ENCODE assay signal across 13 cellular contexts in the genomic region with DNA sequence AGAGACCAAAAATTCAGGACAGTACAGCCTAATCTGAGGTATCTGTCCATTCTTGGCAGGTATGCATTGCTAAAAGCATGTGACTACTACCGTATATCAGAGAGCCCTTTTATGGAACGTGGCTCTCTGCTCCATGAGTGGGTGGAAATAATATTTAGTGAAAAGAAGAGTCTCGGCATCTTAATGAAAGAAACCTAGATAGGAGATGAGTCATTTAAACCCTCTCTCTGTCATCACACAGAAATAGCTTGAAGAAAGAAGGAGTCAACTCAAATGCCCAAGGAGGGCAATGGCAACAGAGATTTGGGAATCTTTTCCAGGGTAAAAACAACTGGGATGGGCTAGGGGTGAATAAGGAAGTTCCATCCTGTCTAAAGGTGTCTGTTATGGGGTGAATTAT.
"Had no signal": no experiment of that assay in that cellular context is flagged by ENCODE, and none has a peak within 500 bp of the region (broad histone marks: within the 10 kb centered on the region; RNA-seq: fewer than 3 reads in every experiment).

No MANE protein-coding gene starts in this region.

- H3K4me1 Mint-ChIP-seq: activated naive CD4-positive, alpha-beta T cell treated with anti-CD3 and anti-CD28 coated beads, Interleukin-2, amount 10 ng/mL, durations not matched to agents 7 days and 5 days had no signal

- H3K9me3 Mint-ChIP-seq: stimulated activated memory B cell treated with anti-CD40 and anti-IgM and Interleukin-4, amounts not matched to agents 10 μg/mL and 1 μg/mL and 100 μg/mL, for 72 hours had no signal

- H3K27me3 ChIP-seq: body of pancreas, tibial nerve had no signal

- H3K4me3 Mint-ChIP-seq: activated CD8-positive, alpha-beta T cell treated with anti-CD3 and anti-CD28 coated beads, Interleukin-2, amount 10 ng/mL, durations not matched to agents 7 days and 5 days; activated naive CD4-positive, alpha-beta T cell treated with anti-CD3 and anti-CD28 coated beads, Interleukin-2, amount 10 ng/mL, durations not matched to agents 7 days and 5 days; naive thymus-derived CD4-positive, alpha-beta T cell; stimulated activated memory B cell treated with anti-CD40 and anti-IgM and Interleukin-4, amounts not matched to agents 10 μg/mL and 1 μg/mL and 100 μg/mL, for 72 hours; T-helper 2 cell treated with Interferon-gamma antibody and Interleukin-4, amounts not matched to agents 5 μg/mL and 100 μg/mL, for 36 hours had no signal

- H3K27ac ChIP-seq: body of pancreas, tibial nerve had no signal

- H3K27ac Mint-ChIP-seq: activated CD8-positive, alpha-beta T cell treated with anti-CD3 and anti-CD28 coated beads, Interleukin-2, amount 10 ng/mL, durations not matched to agents 7 days and 5 days; activated naive CD4-positive, alpha-beta T cell treated with anti-CD3 and anti-CD28 coated beads, Interleukin-2, amount 10 ng/mL, durations not matched to agents 7 days and 5 days; naive thymus-derived CD4-positive, alpha-beta T cell; stimulated activated memory B cell treated with anti-CD40 and anti-IgM and Interleukin-4, amounts not matched to agents 10 μg/mL and 1 μg/mL and 100 μg/mL, for 72 hours; T-helper 2 cell treated with Interferon-gamma antibody and Interleukin-4, amounts not matched to agents 5 μg/mL and 100 μg/mL, for 36 hours had no signal

- H3K4me3 ChIP-seq: body of pancreas, tibial nerve had no signal

- H3K27me3 Mint-ChIP-seq: activated naive CD4-positive, alpha-beta T cell treated with anti-CD3 and anti-CD28 coated beads, Interleukin-2, amount 10 ng/mL, durations not matched to agents 7 days and 5 days; naive thymus-derived CD4-positive, alpha-beta T cell; stimulated activated memory B cell treated with anti-CD40 and anti-IgM and Interleukin-4, amounts not matched to agents 10 μg/mL and 1 μg/mL and 100 μg/mL, for 72 hours had no signal

- H3K9me3 ChIP-seq: body of pancreas, tibial nerve had no signal

- DNase-seq: activated CD4-positive, alpha-beta T cell treated with anti-CD3 and anti-CD28 coated beads for 4 hours; activated CD8-positive, alpha-beta memory T cell treated with anti-CD3 and anti-CD28 coated beads, Interleukin-2, amount 50 U/mL, for 48 hours; activated CD8-positive, alpha-beta T cell treated with anti-CD3 and anti-CD28 coated beads, Interleukin-2, amount 10 ng/mL, durations not matched to agents 7 days and 5 days; activated naive CD4-positive, alpha-beta T cell treated with anti-CD3 and anti-CD28 coated beads, Interleukin-2, amount 10 ng/mL, durations not matched to agents 7 days and 5 days; body of pancreas; dermis blood vessel endothelial cell; hypothalamus; naive thymus-derived CD4-positive, alpha-beta T cell; right cardiac atrium; stimulated activated CD4-positive, alpha-beta T cell treated with anti-CD3 and anti-CD28 coated beads, Interleukin-1b, Interleukin-23, amount 100 ng/mL, for 48 hours had no signal

- ATAC-seq: activated CD8-positive, alpha-beta T cell treated with anti-CD3 and anti-CD28 coated beads, Interleukin-2, amount 10 ng/mL, durations not matched to agents 7 days and 5 days; body of pancreas; naive thymus-derived CD4-positive, alpha-beta T cell; right cardiac atrium; stimulated activated memory B cell treated with anti-CD40 and anti-IgM and Interleukin-4, amounts not matched to agents 10 μg/mL and 1 μg/mL and 100 μg/mL, for 72 hours had no signal

- H3K4me1 ChIP-seq: body of pancreas, tibial nerve had no signal

- H3K36me3 ChIP-seq: tibial nerve had no signal
